In the genomic region with DNA sequence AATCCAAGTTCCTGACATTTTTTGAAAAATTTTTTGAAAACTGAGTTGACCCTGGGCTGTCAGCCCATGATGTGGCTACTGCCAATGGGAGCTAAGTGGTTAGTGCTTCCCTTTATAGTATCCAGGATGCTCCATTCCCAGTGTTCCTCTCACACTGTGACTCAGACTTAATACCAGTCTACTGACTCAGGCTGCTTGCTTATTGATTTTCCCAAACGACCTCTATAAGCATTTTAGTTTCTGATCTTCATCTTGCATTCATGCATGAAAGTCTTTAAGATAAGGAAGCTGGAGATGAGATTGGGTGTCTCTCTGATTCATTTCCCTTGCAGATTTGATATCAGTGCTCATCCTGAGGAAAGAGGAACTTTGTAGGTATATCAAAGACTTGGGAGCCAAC, we compare ENCODE assay signal across 17 cellular contexts.
DNase-seq lines count a peak whose midpoint lies in the region; TF ChIP-seq lines count a peak whose summit lies in the region.
"Had no signal": no experiment of that assay in that cellular context is flagged by ENCODE, and none has a peak within 500 bp of the region (broad histone marks: within the 10 kb centered on the region; RNA-seq: fewer than 3 reads in every experiment).

No MANE protein-coding gene starts in this region.

- DNase-seq in HK-2 (ENCODE audit: unreplicated experiment) (peak; percentile 14), RPMI7951 (ENCODE audit: low read depth) (peak; percentile 2), fibroblast of pulmonary artery (ENCODE audit: low read depth) (peak; percentile 0), stromal cell of bone marrow (ENCODE audit: low read depth) (peak; percentile 27), SIG-M5 (lab: John Stamatoyannopoulos, UW) (no peak), H4 (ENCODE audit: low spot score) (no peak)
- DNase-seq in activated CD4-positive, CD25-positive, alpha-beta regulatory T cell treated with anti-CD3 and anti-CD28 coated beads, Interleukin-2, amount 50 U/mL, for 72 hours = no peak
- DNase-seq: activated CD4-positive, alpha-beta T cell treated with anti-CD3 and anti-CD28 coated beads, Interleukin-2, amount 50 U/mL, for 1 hour; activated effector memory CD4-positive, alpha-beta T cell treated with anti-CD3 and anti-CD28 coated beads, Interleukin-2, amount 50 U/mL, for 16 hours; adrenal gland; central memory CD4-positive, alpha-beta T cell; erythroblast; left colon; posterior cingulate gyrus; stimulated activated naive CD4-positive, alpha-beta T cell treated with Interleukin-2 at 50 U/mL for 16 hours had no signal

- TF ChIP-seq CTCF in fibroblast of pulmonary artery (IDR thresholded peaks at IDR 0.05; ENCODE audit: low read length, missing control alignments) = no peak

- no peak overlapping the region for H3K4me3 ChIP-seq in fibroblast of pulmonary artery (replicated peaks; ENCODE audit: low read depth, low read length)
- H3K4me3 ChIP-seq: adrenal gland, skin epidermis, tibial nerve had no signal

Comparison
In these comparisons a context has a peak if more than half of its experiments do, and no peak if none do; other contexts are left out.
1. DNase-seq: peak in HK-2 (single experiment), RPMI7951 (single experiment), fibroblast of pulmonary artery (single experiment) and stromal cell of bone marrow (single experiment); none in activated CD4-positive, CD25-positive, alpha-beta regulatory T cell treated with anti-CD3 and anti-CD28 coated beads, Interleukin-2, amount 50 U/mL, for 72 hours (single experiment), SIG-M5 (single experiment) and H4 (single experiment).